In the genomic region with DNA sequence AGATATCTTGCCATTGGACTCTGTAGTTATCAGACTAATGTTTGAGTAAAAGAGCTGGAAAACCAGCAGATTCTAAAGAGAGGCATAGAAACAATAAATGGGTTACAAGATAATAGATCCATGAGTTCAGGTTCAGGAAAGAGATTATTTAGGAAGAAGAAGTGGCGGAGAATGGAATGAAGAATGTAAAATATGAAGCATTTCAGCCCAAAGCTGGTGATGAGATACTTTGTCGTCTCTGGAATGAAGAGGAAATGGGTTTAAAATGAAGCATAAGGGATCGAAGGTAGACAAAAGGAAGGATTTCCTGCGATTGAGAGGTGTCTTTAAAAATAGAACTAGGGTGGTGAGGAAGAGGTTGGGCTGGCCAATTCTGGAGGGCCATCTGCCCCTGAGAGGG, we compare ENCODE assay signal across 14 cellular contexts. TPM values are rescaled to one million over a fixed set of nuclear protein-coding genes. Genes with fewer than 3 reads are reported as not detected.
DNase-seq lines count a peak whose midpoint lies in the region; ATAC-seq and TF ChIP-seq lines count a peak whose summit lies in the region.
"Had no signal": no experiment of that assay in that cellular context is flagged by ENCODE, and none has a peak within 500 bp of the region (broad histone marks: within the 10 kb centered on the region; RNA-seq: fewer than 3 reads in every experiment).

No MANE protein-coding gene starts in this region.

- H3K79me2 ChIP-seq in DOHH2 (ENCODE audit: control insufficient read depth, low read length), result peaks cover 100% of the 10 kb centered on the region
- no peaks in the 10 kb centered on the region for H3K79me2 ChIP-seq in trophoblast cell (ENCODE audit: control insufficient read depth, insufficient read depth, low read length, poor library complexity)
- H3K79me2 ChIP-seq: parathyroid adenoma had no signal

- DNase-seq in SJCRH30 (no peak), endothelial cell (ENCODE audit: low spot score) (no peak), trophoblast cell (peak; percentile 17 to 81), NCI-H1436 (lab: John Stamatoyannopoulos, UW) (no peak)
- DNase-seq in activated T-cell treated with anti-CD3 and anti-CD28 coated beads, Interleukin-2, amount 50 U/mL, for 24 hours, result no peak
- no peak for DNase-seq in activated CD8-positive, alpha-beta memory T cell treated with anti-CD3 and anti-CD28 coated beads, Interleukin-2, amount 50 U/mL, for 48 hours
- DNase-seq: NCI-H1105 treated with DMSO at 0.1 percent for 48 hours; stimulated activated CD4-positive, alpha-beta T cell treated with anti-CD3 and anti-CD28 coated beads, Interleukin-2, amount 100 ng/mL, for 48 hours; substantia nigra had no signal

- no peak overlapping the region for H3K27ac ChIP-seq in DOHH2 (ENCODE audit: low read depth, low read length)
- peak overlapping the region; percentile 59 for H3K27ac ChIP-seq in SJCRH30
- H3K27ac ChIP-seq in trophoblast cell (ENCODE audit: low read depth, low read length), result peak overlapping the region; percentile 33
- H3K27ac ChIP-seq: ascending aorta, parathyroid adenoma had no signal

- H4K91ac ChIP-seq in trophoblast cell (ENCODE audit: low read depth, low read length), result no peak overlapping the region

- H3K36me3 ChIP-seq in DOHH2 (ENCODE audit: control insufficient read depth, low read length), result peaks cover 97% of the 10 kb centered on the region
- H3K36me3 ChIP-seq in SJCRH30, result peaks cover 4% of the 10 kb centered on the region; the same call in 1 of the 2 replicates
- peaks cover 3 to 6% of the 10 kb centered on the region in 2 experiments for H3K36me3 ChIP-seq in trophoblast cell (ENCODE audit: control insufficient read depth in 1 of 2, insufficient read depth in 2 of 2, low read length in 2 of 2)
- H3K36me3 ChIP-seq: ascending aorta had no signal

- H3K23ac ChIP-seq in trophoblast cell (ENCODE audit: low read length), result no peak overlapping the region

- H3K79me1 ChIP-seq in trophoblast cell (ENCODE audit: low read length), result peaks cover 8% of the 10 kb centered on the region

- no peak overlapping the region for H2BK12ac ChIP-seq in trophoblast cell (ENCODE audit: low read length)

- no peaks in the 10 kb centered on the region for H3K9me2 ChIP-seq in DOHH2 (replicated peaks; ENCODE audit: control insufficient read depth, low read length)

- ATAC-seq in GM21381 (IDR thresholded peaks at IDR 0.05; ENCODE audit: unreplicated experiment), result no peak
- ATAC-seq: Panc1 had no signal

- H3K18ac ChIP-seq in trophoblast cell (ENCODE audit: low read length), result peak overlapping the region; percentile 29

- no peak overlapping the region for H2BK120ac ChIP-seq in trophoblast cell (ENCODE audit: insufficient read depth, low read length, poor library complexity)

- peaks cover 5% of the 10 kb centered on the region for H3K27me3 Mint-ChIP-seq in endothelial cell (ENCODE audit: unreplicated experiment)
- H3K27me3 Mint-ChIP-seq in activated T-cell treated with anti-CD3 and anti-CD28 coated beads, Interleukin-2, amount 50 U/mL, for 24 hours, result peaks cover 24% of the 10 kb centered on the region

- H4K20me1 ChIP-seq in DOHH2 (ENCODE audit: control insufficient read depth, insufficient read depth, low read depth, low read length), result peaks cover 75% of the 10 kb centered on the region

- no peak overlapping the region for H4K8ac ChIP-seq in trophoblast cell (ENCODE audit: low read depth, low read length)

- peaks cover 99% of the 10 kb centered on the region for H3K4me1 ChIP-seq in DOHH2 (ENCODE audit: control insufficient read depth, low read length)
- H3K4me1 ChIP-seq in SJCRH30, result peaks cover 25% of the 10 kb centered on the region
- H3K4me1 ChIP-seq in trophoblast cell (ENCODE audit: control insufficient read depth in 1 of 2, insufficient read depth in 2 of 2, low read length in 2 of 2), result peaks cover 17 to 21% of the 10 kb centered on the region in 2 experiments
- H3K4me1 ChIP-seq: ascending aorta, parathyroid adenoma had no signal

- 100% methylated on average over 1 of the region's 4 CpGs for WGBS in trophoblast cell (ENCODE audit: extremely low coverage, insufficient coverage, insufficient read length)

- no peaks in the 10 kb centered on the region for H3K9me3 Mint-ChIP-seq in endothelial cell (ENCODE audit: unreplicated experiment)
- H3K9me3 Mint-ChIP-seq in activated T-cell treated with anti-CD3 and anti-CD28 coated beads, Interleukin-2, amount 50 U/mL, for 24 hours, result no peaks in the 10 kb centered on the region

- peaks cover 3% of the 10 kb centered on the region for H3K36me3 Mint-ChIP-seq in endothelial cell (ENCODE audit: low read depth, unreplicated experiment)
- H3K36me3 Mint-ChIP-seq in activated T-cell treated with anti-CD3 and anti-CD28 coated beads, Interleukin-2, amount 50 U/mL, for 24 hours (ENCODE audit: low read depth), result no peaks in the 10 kb centered on the region

- H3K9me3 ChIP-seq in DOHH2 (ENCODE audit: control insufficient read depth, insufficient read depth, low read length), result no peaks in the 10 kb centered on the region
- no peaks in the 10 kb centered on the region for H3K9me3 ChIP-seq in SJCRH30 (replicated peaks)
- no peaks in the 10 kb centered on the region for H3K9me3 ChIP-seq in trophoblast cell (ENCODE audit: insufficient read depth, low read depth, low read length)
- H3K9me3 ChIP-seq: ascending aorta had no signal

- TF ChIP-seq CTCF in DOHH2 (IDR thresholded peaks at IDR 0.05; ENCODE audit: low read depth, low read length, poor library complexity, severe bottlenecking) (no peak), endothelial cell (IDR thresholded peaks at IDR 0.05; ENCODE audit: unreplicated experiment) (no peak)

- H4K12ac ChIP-seq in trophoblast cell (ENCODE audit: low read depth, low read length), result no peak overlapping the region

- H3K27ac Mint-ChIP-seq in endothelial cell (ENCODE audit: unreplicated experiment), result peak overlapping the region; percentile 11
- H3K27ac Mint-ChIP-seq in activated T-cell treated with anti-CD3 and anti-CD28 coated beads, Interleukin-2, amount 50 U/mL, for 24 hours, result no peak overlapping the region

- H3F3A ChIP-seq in DOHH2 (ENCODE audit: control insufficient read depth, insufficient read depth), result peaks cover 10% of the 10 kb centered on the region

- no peak overlapping the region for H3K9ac ChIP-seq in trophoblast cell (ENCODE audit: low read length)
- H3K9ac ChIP-seq: parathyroid adenoma had no signal

- no peak overlapping the region for H2AFZ ChIP-seq in trophoblast cell (ENCODE audit: insufficient read depth, low read length, poor library complexity)
- H2AFZ ChIP-seq: parathyroid adenoma had no signal

- peaks cover 50% of the 10 kb centered on the region for H3K4me1 Mint-ChIP-seq in endothelial cell (ENCODE audit: unreplicated experiment)
- H3K4me1 Mint-ChIP-seq in activated T-cell treated with anti-CD3 and anti-CD28 coated beads, Interleukin-2, amount 50 U/mL, for 24 hours (ENCODE audit: low read depth), result peaks cover 13% of the 10 kb centered on the region

- H3K27me3 ChIP-seq in DOHH2 (ENCODE audit: control insufficient read depth, low read length) (no peaks in the 10 kb centered on the region), SJCRH30 (no peaks in the 10 kb centered on the region), trophoblast cell (ENCODE audit: insufficient read depth, low read length) (no peaks in the 10 kb centered on the region)
- H3K27me3 ChIP-seq: ascending aorta had no signal

- H3K4me2 ChIP-seq in DOHH2 (ENCODE audit: low read length), result peak overlapping the region; percentile 3; the same call in 1 of the 2 replicates
- H3K4me2 ChIP-seq in trophoblast cell (ENCODE audit: low read length), result no peak overlapping the region

- H3K4me3 ChIP-seq in DOHH2 (ENCODE audit: low read length), result no peak overlapping the region
- H3K4me3 ChIP-seq in SJCRH30, result no peak overlapping the region
- H3K4me3 ChIP-seq in trophoblast cell (ENCODE audit: low read depth, low read length), result no peak overlapping the region
- H3K4me3 ChIP-seq: ascending aorta had no signal

- peak overlapping the region; percentile 14 for H3K4me3 Mint-ChIP-seq in endothelial cell (ENCODE audit: unreplicated experiment)
- no peak overlapping the region for H3K4me3 Mint-ChIP-seq in activated T-cell treated with anti-CD3 and anti-CD28 coated beads, Interleukin-2, amount 50 U/mL, for 24 hours

- H3K14ac ChIP-seq in trophoblast cell (ENCODE audit: low read length), result peak overlapping the region; percentile 11

- H2BK5ac ChIP-seq in trophoblast cell (ENCODE audit: low read depth, low read length, poor library complexity), result peak overlapping the region; percentile 21

- no peak overlapping the region for H3K4ac ChIP-seq in trophoblast cell (ENCODE audit: low read depth, low read length)

- H2AK5ac ChIP-seq in trophoblast cell (ENCODE audit: low read length), result peak overlapping the region; percentile 22

RNA-seq across cellular contexts. Expression of a gene that starts 36.6 kb away (rescaled TPM):
- 23.1 and 29.7 TPM in 2 replicates for total RNA-seq in SJCRH30 (2014; rRNA removed; shearing (Covaris generic))
- total RNA-seq in endothelial cell (ENCODE audit: unreplicated experiment), result 9.6 TPM
- 15.6 and 17.9 TPM in 2 replicates for polyA plus RNA-seq in trophoblast cell (2013)

Comparison
In these comparisons a context has a peak if more than half of its experiments do, and no peak if none do; other contexts are left out.
1. DNase-seq: peak in trophoblast cell (2 of 2); none in SJCRH30 (0 of 2), endothelial cell (single experiment), activated T-cell treated with anti-CD3 and anti-CD28 coated beads, Interleukin-2, amount 50 U/mL, for 24 hours (single experiment), activated CD8-positive, alpha-beta memory T cell treated with anti-CD3 and anti-CD28 coated beads, Interleukin-2, amount 50 U/mL, for 48 hours (single experiment) and NCI-H1436 (single experiment).